In genomic region chr1:8402109-8402704, GRCh38 we compare ENCODE assay signal across 29 cellular contexts.
DNase-seq lines count a peak whose midpoint lies in the region; ATAC-seq and TF ChIP-seq lines count a peak whose summit lies in the region.
"Had no signal": no experiment of that assay in that cellular context is flagged by ENCODE, and none has a peak within 500 bp of the region (broad histone marks: within the 10 kb centered on the region; RNA-seq: fewer than 3 reads in every experiment).

No MANE protein-coding gene starts in this region.

- H3K27ac ChIP-seq in right cardiac atrium (ENCODE audit: low read length) (peak overlapping the region; percentile 71), psoas muscle (peak overlapping the region; percentile 79)
- H3K27ac ChIP-seq: C4-2B, colonic mucosa, HL-60, upper lobe of right lung had no signal

- CTCF ChIA-PET in WTC11 (lab: Charles Lee) = interaction anchor here (1.3 to 1.7 kb wide), 2 partner anchors 29 to 42 kb away, joined by 3 to 4 read pairs; no protein-coding TSS in a partner anchor

- peak; percentile 72 for DNase-seq in Caki2 (ENCODE audit: low read depth)
- DNase-seq in WTC11 (ENCODE audit: low spot score) = no peak
- DNase-seq in right cardiac atrium = no peak
- no peak for DNase-seq in psoas muscle
- DNase-seq in head of caudate nucleus = no peak
- DNase-seq in kidney tubule cell (ENCODE audit: low spot score) = no peak
- DNase-seq: activated CD4-positive, alpha-beta T cell treated with anti-CD3 and anti-CD28 coated beads for 48 hours; activated naive CD4-positive, alpha-beta T cell treated with anti-CD3 and anti-CD28 coated beads, Interleukin-2, amount 50 U/mL, for 16 hours; amygdala; colonic mucosa; effector memory CD4-positive, alpha-beta T cell; EL; heart right ventricle; left colon; NCI-H146; NCI-H2107; NCI-H446; NCI-H774; nucleus accumbens; RPMI8226; SK-N-SH; stimulated activated CD4-positive, alpha-beta T cell treated with anti-CD3 and anti-CD28 coated beads, Interleukin-2, amount 100 ng/mL, for 24 hours; T-helper 17 cell; upper lobe of right lung had no signal

- peak overlapping the region; percentile 26 for H3K27ac Mint-ChIP-seq in WTC11
- H3K27ac Mint-ChIP-seq: T-helper 17 cell had no signal

- no peaks in the 10 kb centered on the region for H3K9me3 ChIP-seq in right cardiac atrium (ENCODE audit: control insufficient read depth, low read length)
- H3K9me3 ChIP-seq in psoas muscle = no peaks in the 10 kb centered on the region
- H3K9me3 ChIP-seq: colonic mucosa, heart right ventricle, SK-N-SH, upper lobe of right lung had no signal

- H3K36me3 Mint-ChIP-seq in WTC11 = peaks cover 20% of the 10 kb centered on the region

- ATAC-seq in WTC11 (no peak), right cardiac atrium (no peak), psoas muscle (peak; percentile 69 to 84 (median 74)), GM21717 (IDR thresholded peaks at IDR 0.05; ENCODE audit: unreplicated experiment) (no peak)
- ATAC-seq: left colon, T-helper 17 cell, upper lobe of right lung had no signal

- in situ Hi-C loops in Caki2 (cut with HindIII; ENCODE audit: low pct_unique_long_range_greater_than_20kb, low sequenced_read_pairs) = no loop called here

- H3K4me3 Mint-ChIP-seq in WTC11 = no peak overlapping the region
- H3K4me3 Mint-ChIP-seq: memory B cell, T-helper 17 cell had no signal

- no peaks in the 10 kb centered on the region for H3K27me3 ChIP-seq in right cardiac atrium (ENCODE audit: control insufficient read depth, insufficient read depth)
- no peaks in the 10 kb centered on the region for H3K27me3 ChIP-seq in psoas muscle (ENCODE audit: insufficient read depth in 3 of 3, low read length in 2 of 3)
- H3K27me3 ChIP-seq: colonic mucosa, heart right ventricle, upper lobe of right lung had no signal

- intact Hi-C loops in right cardiac atrium (cut with DNase I) = no loop called here
- intact Hi-C loops in psoas muscle (cut with DNase I) = no loop called here
- intact Hi-C loops in head of caudate nucleus (cut with DNase I) = no loop called here

- H3K4me1 ChIP-seq in right cardiac atrium (ENCODE audit: control insufficient read depth, insufficient read depth, low read length) (peaks cover 15% of the 10 kb centered on the region), psoas muscle (peaks cover 49% of the 10 kb centered on the region)

- H3K27me3 Mint-ChIP-seq in WTC11 (ENCODE audit: low read depth) = no peaks in the 10 kb centered on the region
- H3K27me3 Mint-ChIP-seq: memory B cell, T-helper 17 cell had no signal

- WGBS in right cardiac atrium = 79% methylated on average over 13 of the region's 13 CpGs
- WGBS in psoas muscle, 3 donors = 29 to 49% (median 31%) methylated on average over 13 of the region's 13 CpGs

- H3K36me3 ChIP-seq in psoas muscle (ENCODE audit: insufficient read depth in 1 of 2, low read depth in 1 of 2) = peaks cover 0 to 17% of the 10 kb centered on the region in 2 donors
- H3K36me3 ChIP-seq: colonic mucosa had no signal

- TF ChIP-seq CTCF in WTC11 (IDR thresholded peaks at IDR 0.05) (no peak), psoas muscle (IDR thresholded peaks at IDR 0.05) (no peak)

- no peaks in the 10 kb centered on the region; the same call in 1 of the 2 replicates for H3K9me3 Mint-ChIP-seq in WTC11
- H3K9me3 Mint-ChIP-seq: memory B cell had no signal

- POLR2A ChIA-PET in WTC11 (lab: Charles Lee) = no interaction called here

- peaks cover 40% of the 10 kb centered on the region for H3K4me1 Mint-ChIP-seq in WTC11

- no peak overlapping the region for H3K4me3 ChIP-seq in right cardiac atrium (ENCODE audit: low read length)
- H3K4me3 ChIP-seq in psoas muscle = no peak overlapping the region
- H3K4me3 ChIP-seq: colonic mucosa, heart right ventricle, smooth muscle cell, upper lobe of right lung had no signal

TF ChIP-seq in WTC11, 78 proteins besides CTCF, POLR2A, EP300 and RAD21 (continues in another document):
- TF ChIP-seq ZNF425 (CRISPR knock-in tag; conservative IDR thresholded peaks at IDR 0.05) (no peak), TEAD1 (CRISPR knock-in tag; IDR thresholded peaks at IDR 0.05) (no peak), FOXJ3 (CRISPR knock-in tag; IDR thresholded peaks at IDR 0.05; ENCODE audit: borderline replicate concordance) (no peak), ZBTB43 (CRISPR knock-in tag; IDR thresholded peaks at IDR 0.05) (no peak), TEAD4 (CRISPR knock-in tag; IDR thresholded peaks at IDR 0.05) (no peak), FOXP1 (CRISPR knock-in tag; IDR thresholded peaks at IDR 0.05; ENCODE audit: borderline replicate concordance) (no peak), ZNF232 (CRISPR knock-in tag; IDR thresholded peaks at IDR 0.05) (no peak), PRDM15 (CRISPR knock-in tag; IDR thresholded peaks at IDR 0.05) (no peak)

Comparison
In these comparisons a context has a peak if more than half of its experiments do, and no peak if none do; other contexts are left out.
1. ATAC-seq: peak in psoas muscle (4 of 4); none in WTC11 (single experiment), right cardiac atrium (0 of 2) and GM21717 (single experiment).